In genomic region chr21:34649400-34649799, GRCh38 we compare ENCODE assay signal across 18 cellular contexts. TPM values are rescaled to one million over a fixed set of nuclear protein-coding genes. Genes with fewer than 3 reads are reported as not detected.
"Had no signal": no experiment of that assay in that cellular context is flagged by ENCODE, and none has a peak within 500 bp of the region (broad histone marks: within the 10 kb centered on the region; RNA-seq: fewer than 3 reads in every experiment).

No MANE protein-coding gene starts in this region.

- H3K27ac ChIP-seq: cardiac muscle cell, lower lobe of right lung, ovary, right lobe of liver had no signal

- H3K36me3 ChIP-seq: cardiac muscle cell, lower lobe of right lung, ovary, right lobe of liver had no signal

- DNase-seq: activated CD4-positive, alpha-beta memory T cell treated with anti-CD3 and anti-CD28 coated beads for 36 hours; activated CD4-positive, alpha-beta T cell treated with anti-CD3 and anti-CD28 coated beads for 4 hours; activated gamma-delta T cell treated with Interleukin-2 at 50 U/mL for 16 hours; activated naive CD8-positive, alpha-beta T cell treated with anti-CD3 and anti-CD28 coated beads for 36 hours; activated T-cell treated with anti-CD3 and anti-CD28 coated beads for 4 hours; amygdala; dermis blood vessel endothelial cell; lower lobe of right lung; natural killer cell; ovary; stimulated activated CD4-positive, alpha-beta T cell treated with anti-CD3 and anti-CD28 coated beads, Interleukin-4, amount 100 ng/mL, for 1 hour; stimulated activated naive CD8-positive, alpha-beta T cell treated with anti-CD3 and anti-CD28 coated beads, Interleukin-15, amount 100 ng/mL, for 72 hours had no signal

- ATAC-seq: lower lobe of right lung; natural killer cell; stimulated activated naive CD8-positive, alpha-beta T cell treated with anti-CD3 and anti-CD28 coated beads, Interleukin-15, amount 100 ng/mL, for 72 hours; WTC11 had no signal

- H3K9me3 ChIP-seq: ovary, right lobe of liver had no signal

- H3K4me1 ChIP-seq: lower lobe of right lung had no signal

- H3K4me3 ChIP-seq: cardiac muscle cell, lower lobe of right lung, ovary, right lobe of liver, smooth muscle cell had no signal

- H3K27me3 ChIP-seq: ovary, right lobe of liver had no signal

RNA-seq across cellular contexts. Expression of gene CLIC6, which starts 19.4 kb away (rescaled TPM):
- total RNA-seq: activated T-helper 1 cell treated with anti-CD3 and anti-CD28 coated beads, Interleukin-12 subunit alpha, Interleukin-12 subunit beta, Interleukin-2, Interleukin-4 antibody, amounts not matched to agents 30 ng/mL and 10 ng/mL and 1 ng/mL, durations not matched to agents 14 hours and 24 hours and 36 hours; cardiac muscle cell; dermis blood vessel endothelial cell; natural killer cell; pulmonary artery endothelial cell had no signal
- polyA plus RNA-seq: cardiac muscle cell, smooth muscle cell had no signal
